Comparison of ENCODE assay signal across 25 cellular contexts in genomic region chr7:159064816-159065130, GRCh38.
A peak's percentile ranks its signal among the peaks of the same experiment; 100 is the strongest.
DNase-seq lines count a peak whose midpoint lies in the region; ATAC-seq and TF ChIP-seq lines count a peak whose summit lies in the region.
"Had no signal": no experiment of that assay in that cellular context is flagged by ENCODE, and none has a peak within 500 bp of the region (broad histone marks: within the 10 kb centered on the region; RNA-seq: fewer than 3 reads in every experiment).

No MANE protein-coding gene starts in this region.

- no peaks in the 10 kb centered on the region for H3K9me3 ChIP-seq in left ventricle myocardium inferior (replicated peaks)
- no peaks in the 10 kb centered on the region for H3K9me3 ChIP-seq in right cardiac atrium (ENCODE audit: control insufficient read depth, low read length)
- H3K9me3 ChIP-seq: SJCRH30 had no signal

- no peaks in the 10 kb centered on the region for H3K36me3 ChIP-seq in left ventricle myocardium inferior
- H3K36me3 ChIP-seq: SJCRH30 had no signal

- no peak for TF ChIP-seq CTCF in left ventricle myocardium inferior (IDR thresholded peaks at IDR 0.05; ENCODE audit: borderline replicate concordance)
- TF ChIP-seq CTCF in foreskin fibroblast (IDR thresholded peaks at IDR 0.05; ENCODE audit: low read depth, low read length) = no peak

- H3K4me3 ChIP-seq in left ventricle myocardium inferior (no peak overlapping the region), right cardiac atrium (ENCODE audit: low read length) (no peak overlapping the region), foreskin fibroblast (ENCODE audit: low read depth in 1 of 2, low read length in 2 of 2) (no peak overlapping the region)
- H3K4me3 ChIP-seq: GM12878, SJCRH30 had no signal

- WGBS in right cardiac atrium = 70% methylated on average over 12 of the region's 12 CpGs

- H3K27ac ChIP-seq in left ventricle myocardium inferior (replicated peaks) (peak overlapping the region; percentile 87), right cardiac atrium (ENCODE audit: low read length) (no peak overlapping the region)
- H3K27ac ChIP-seq: HL-60, KMS-11, RWPE1, SJCRH30 had no signal

- intact Hi-C loops in left ventricle myocardium inferior (cut with micrococcal nuclease) (no loop called here), right cardiac atrium (cut with DNase I) (loop anchor here in 1 of 4 donors (10.0 kb wide), 1 partner anchor 50 kb away; no protein-coding TSS in a partner anchor)

- H3K27ac Mint-ChIP-seq in stimulated activated effector memory CD8-positive, alpha-beta T cell treated with anti-CD3 and anti-CD28 coated beads, Interleukin-12 subunit alpha, Interleukin-12 subunit beta, amount 100 ng/mL, for 72 hours = no peak overlapping the region
- H3K27ac Mint-ChIP-seq: IgD-negative memory B cell had no signal

- no peak for DNase-seq in left ventricle myocardium inferior
- DNase-seq in right cardiac atrium = no peak
- DNase-seq in ecto neural progenitor cell (ENCODE audit: low spot score) = peak; percentile 38
- DNase-seq in stimulated activated effector memory CD8-positive, alpha-beta T cell treated with anti-CD3 and anti-CD28 coated beads, Interleukin-12 subunit alpha, Interleukin-12 subunit beta, amount 100 ng/mL, for 72 hours (ENCODE audit: low spot score in 2 of 2) = no peak
- no peak for DNase-seq in foreskin fibroblast
- DNase-seq in stimulated activated CD8-positive, alpha-beta memory T cell treated with anti-CD3 and anti-CD28 coated beads, Interleukin-4, amount 100 ng/mL, for 48 hours = no peak
- DNase-seq: C1 segment of cervical spinal cord; CD4-positive, alpha-beta memory T cell; COR-L47; EL; GDM1; NCI-H1048; NCI-H1417; NCI-H1694; NCI-H2029 treated with DMSO at 0.1 percent for 48 hours; NCI-H2227 treated with DMSO at 0.1 percent for 48 hours; NCI-H526 treated with DMSO at 0.1 percent for 48 hours; SJCRH30 had no signal

- H3K36me3 Mint-ChIP-seq in stimulated activated effector memory CD8-positive, alpha-beta T cell treated with anti-CD3 and anti-CD28 coated beads, Interleukin-12 subunit alpha, Interleukin-12 subunit beta, amount 100 ng/mL, for 72 hours = no peaks in the 10 kb centered on the region
- H3K36me3 Mint-ChIP-seq: CD4-positive, alpha-beta memory T cell had no signal

- H3K4me1 ChIP-seq in left ventricle myocardium inferior (peaks cover 54% of the 10 kb centered on the region), right cardiac atrium (ENCODE audit: control insufficient read depth, insufficient read depth, low read length) (peaks cover 3% of the 10 kb centered on the region)

- H3K4me1 Mint-ChIP-seq in stimulated activated effector memory CD8-positive, alpha-beta T cell treated with anti-CD3 and anti-CD28 coated beads, Interleukin-12 subunit alpha, Interleukin-12 subunit beta, amount 100 ng/mL, for 72 hours = peaks cover 18% of the 10 kb centered on the region
- H3K4me1 Mint-ChIP-seq: IgD-negative memory B cell had no signal

- ATAC-seq in right cardiac atrium (no peak), HG03175 (IDR thresholded peaks at IDR 0.05; ENCODE audit: unreplicated experiment) (no peak)
- ATAC-seq in stimulated activated effector memory CD8-positive, alpha-beta T cell treated with anti-CD3 and anti-CD28 coated beads, Interleukin-12 subunit alpha, Interleukin-12 subunit beta, amount 100 ng/mL, for 72 hours = peak; percentile 3
- ATAC-seq: GM12878, SK-N-SH treated with all-trans-retinoic acid at 6 μM for 48 hours had no signal

- no peak overlapping the region for H3K4me3 Mint-ChIP-seq in stimulated activated effector memory CD8-positive, alpha-beta T cell treated with anti-CD3 and anti-CD28 coated beads, Interleukin-12 subunit alpha, Interleukin-12 subunit beta, amount 100 ng/mL, for 72 hours
- H3K4me3 Mint-ChIP-seq: CD4-positive, alpha-beta memory T cell; IgD-negative memory B cell had no signal

- no peaks in the 10 kb centered on the region for H3K9me3 Mint-ChIP-seq in stimulated activated effector memory CD8-positive, alpha-beta T cell treated with anti-CD3 and anti-CD28 coated beads, Interleukin-12 subunit alpha, Interleukin-12 subunit beta, amount 100 ng/mL, for 72 hours
- H3K9me3 Mint-ChIP-seq: IgD-negative memory B cell had no signal

- H3K27me3 ChIP-seq in left ventricle myocardium inferior (ENCODE audit: low read depth) (no peaks in the 10 kb centered on the region), right cardiac atrium (ENCODE audit: control insufficient read depth, insufficient read depth) (no peaks in the 10 kb centered on the region)
- H3K27me3 ChIP-seq: SJCRH30 had no signal
